15 cellular contexts compared by ENCODE assay signal in the genomic region with DNA sequence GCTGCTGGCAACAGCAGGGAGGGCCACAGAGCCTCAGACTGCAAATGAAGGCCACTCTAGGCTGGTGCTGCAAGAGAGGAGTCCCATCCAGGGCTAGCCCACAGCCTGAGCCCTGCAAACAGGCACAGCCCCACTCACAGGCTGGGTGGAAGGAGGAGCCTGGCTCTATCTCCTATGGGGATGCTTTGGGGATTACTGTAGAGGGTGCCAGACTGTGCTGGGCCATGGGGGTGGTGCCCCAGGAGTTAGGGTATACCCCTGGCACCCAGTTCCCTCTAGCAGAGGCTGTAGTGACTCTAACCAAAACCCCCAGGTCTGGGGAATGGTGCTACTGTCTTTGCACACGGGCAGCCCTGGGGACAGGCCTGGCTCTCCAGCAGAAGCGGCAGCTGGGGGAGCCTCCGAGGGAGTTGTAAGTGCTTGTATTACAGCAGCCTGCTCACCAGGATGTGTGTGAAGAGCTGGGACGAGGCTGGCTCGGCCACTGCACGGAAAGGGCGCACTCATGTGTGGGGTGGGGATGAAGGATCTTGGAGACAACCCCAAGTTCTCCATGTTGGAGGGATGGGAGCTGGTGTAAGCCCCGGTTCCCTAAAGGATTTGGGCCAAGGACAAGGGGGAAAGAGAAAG.
"Had no signal": no experiment of that assay in that cellular context is flagged by ENCODE, and none has a peak within 500 bp of the region (broad histone marks: within the 10 kb centered on the region; RNA-seq: fewer than 3 reads in every experiment).

No MANE protein-coding gene starts in this region.

- H3K36me3 ChIP-seq: uterus had no signal

- H3K4me3 ChIP-seq: heart left ventricle, tibial nerve, uterus had no signal

- H3K27ac ChIP-seq: heart left ventricle, tibial nerve, uterus, WERI-Rb-1 had no signal

- H3K4me1 ChIP-seq: uterus had no signal

- DNase-seq: activated CD4-positive, alpha-beta T cell treated with anti-CD3 and anti-CD28 coated beads for 1 hour; cerebellar nuclear complex; cortex of kidney; kidney glomerular epithelial cell; left ventricle myocardium superior; natural killer cell; posterior cingulate gyrus; retina; stimulated activated CD4-positive, alpha-beta T cell treated with anti-CD3 and anti-CD28 coated beads, Interleukin-2, amount 100 ng/mL, for 24 hours; stimulated activated naive CD8-positive, alpha-beta T cell treated with anti-CD3 and anti-CD28 coated beads, Interleukin-15, Interleukin-2, amounts not matched to agents 100 U/mL and 50 U/mL, for 24 hours; uterus; WERI-Rb-1 had no signal

- H3K9me3 Mint-ChIP-seq: memory B cell, natural killer cell had no signal

- H3K36me3 Mint-ChIP-seq: natural killer cell had no signal

- H3K27ac Mint-ChIP-seq: memory B cell, natural killer cell had no signal

- H3K9me3 ChIP-seq: heart left ventricle, tibial nerve, uterus had no signal

- H3K27me3 Mint-ChIP-seq: memory B cell had no signal

- H3K27me3 ChIP-seq: heart left ventricle, tibial nerve, uterus had no signal

- H3K4me3 Mint-ChIP-seq: memory B cell, natural killer cell had no signal

- ATAC-seq: heart left ventricle; left ventricle myocardium superior; natural killer cell; stimulated activated naive CD8-positive, alpha-beta T cell treated with anti-CD3 and anti-CD28 coated beads, Interleukin-15, Interleukin-2, amounts not matched to agents 100 U/mL and 50 U/mL, for 24 hours had no signal
